In genomic region chr1:50774759-50775351, GRCh38 we compare ENCODE assay signal across 8 cellular contexts.
A peak's percentile ranks its signal among the peaks of the same experiment; 100 is the strongest.
DNase-seq lines count a peak whose midpoint lies in the region; ATAC-seq and TF ChIP-seq lines count a peak whose summit lies in the region.

No MANE protein-coding gene starts in this region.

- peak; percentile 46 for TF ChIP-seq CTCF in MM.1S (IDR thresholded peaks at IDR 0.05; ENCODE audit: low read length)
- peak; percentile 75 for TF ChIP-seq CTCF in RWPE1 (conservative IDR thresholded peaks at IDR 0.05; ENCODE audit: low read depth)
- TF ChIP-seq CTCF in epithelial cell of proximal tubule (conservative IDR thresholded peaks at IDR 0.05; ENCODE audit: low read depth, low read length): peak; percentile 75
- peak; percentile 80 for TF ChIP-seq CTCF in neural cell (IDR thresholded peaks at IDR 0.05; ENCODE audit: poor library complexity, severe bottlenecking)

- H3K4me1 Mint-ChIP-seq in stimulated activated memory B cell treated with anti-CD40 and anti-IgM and Interleukin-4, amounts not matched to agents 10 μg/mL and 1 μg/mL and 100 μg/mL, for 72 hours: peaks cover 8% of the 10 kb centered on the region

- H3K27me3 Mint-ChIP-seq in stimulated activated memory B cell treated with anti-CD40 and anti-IgM and Interleukin-4, amounts not matched to agents 10 μg/mL and 1 μg/mL and 100 μg/mL, for 72 hours: no peaks in the 10 kb centered on the region

- H2AFZ ChIP-seq in MM.1S (ENCODE audit: low read length) (no peak overlapping the region), neural cell (ENCODE audit: low read depth, low read length) (no peak overlapping the region)

- H3K9ac ChIP-seq in MM.1S (ENCODE audit: low read length) (no peak overlapping the region), neural cell (ENCODE audit: low read length) (no peak overlapping the region)

- H3F3A ChIP-seq in MM.1S (ENCODE audit: insufficient read depth, low read length) (no peaks in the 10 kb centered on the region), neural cell (ENCODE audit: insufficient read depth, low read length, poor library complexity, severe bottlenecking) (no peaks in the 10 kb centered on the region)

- no peak overlapping the region for H3K4me2 ChIP-seq in MM.1S (ENCODE audit: low read depth, low read length)
- H3K4me2 ChIP-seq in neural cell (ENCODE audit: low read length): no peak overlapping the region

- DNase-seq in Right ventricle myocardium superior (no peak), Right ventricle myocardium inferior (ENCODE audit: missing footprints) (no peak), MM.1S (peak; percentile 31), RWPE1 (ENCODE audit: low spot score) (peak; percentile 39), epithelial cell of proximal tubule (ENCODE audit: low read depth) (peak; percentile 19)

- H3K9me2 ChIP-seq in MM.1S (replicated peaks; ENCODE audit: insufficient read depth, low read length): no peaks in the 10 kb centered on the region
- no peaks in the 10 kb centered on the region for H3K9me2 ChIP-seq in neural cell (ENCODE audit: insufficient read depth, low read length)

- H3K4me3 ChIP-seq in MM.1S (ENCODE audit: low read length) (no peak overlapping the region), epithelial cell of proximal tubule (ENCODE audit: low read depth, low read length) (no peak overlapping the region), neural cell (ENCODE audit: low read length) (no peak overlapping the region)

- H3K36me3 Mint-ChIP-seq in stimulated activated memory B cell treated with anti-CD40 and anti-IgM and Interleukin-4, amounts not matched to agents 10 μg/mL and 1 μg/mL and 100 μg/mL, for 72 hours: peaks cover 9% of the 10 kb centered on the region

- no peaks in the 10 kb centered on the region for H4K20me1 ChIP-seq in MM.1S (ENCODE audit: insufficient read depth, low read length)
- no peaks in the 10 kb centered on the region for H4K20me1 ChIP-seq in neural cell (ENCODE audit: insufficient read depth)

- H3K9me3 Mint-ChIP-seq in stimulated activated memory B cell treated with anti-CD40 and anti-IgM and Interleukin-4, amounts not matched to agents 10 μg/mL and 1 μg/mL and 100 μg/mL, for 72 hours: no peaks in the 10 kb centered on the region

- no peaks in the 10 kb centered on the region for H3K79me2 ChIP-seq in MM.1S (ENCODE audit: low read length)
- H3K79me2 ChIP-seq in neural cell (replicated peaks; ENCODE audit: insufficient read depth, low read length): no peaks in the 10 kb centered on the region

- intact Hi-C loops in Right ventricle myocardium superior (cut with DNase I): loop anchor here (5.0 to 10.0 kb wide), 3 partner anchors 190 to 407 kb away; partner anchors contain the start of gene FAF1
- intact Hi-C loops in Right ventricle myocardium inferior (cut with DNase I): loop anchor here (2.0 kb wide), 3 partner anchors 194 to 414 kb away; no protein-coding TSS in a partner anchor

- H3K27ac Mint-ChIP-seq in stimulated activated memory B cell treated with anti-CD40 and anti-IgM and Interleukin-4, amounts not matched to agents 10 μg/mL and 1 μg/mL and 100 μg/mL, for 72 hours: no peak overlapping the region

- H3K36me3 ChIP-seq in MM.1S (replicated peaks; ENCODE audit: insufficient read depth, low read length) (no peaks in the 10 kb centered on the region), neural cell (ENCODE audit: insufficient read depth, low read length) (no peaks in the 10 kb centered on the region)

- peak; percentile 61 for ATAC-seq in Right ventricle myocardium superior (ENCODE audit: poor library complexity)
- no peak for ATAC-seq in Right ventricle myocardium inferior
- no peak for ATAC-seq in GM18858 (IDR thresholded peaks at IDR 0.05; ENCODE audit: unreplicated experiment)
- ATAC-seq in stimulated activated memory B cell treated with anti-CD40 and anti-IgM and Interleukin-4, amounts not matched to agents 10 μg/mL and 1 μg/mL and 100 μg/mL, for 72 hours: no peak

- TF ChIP-seq RAD21 in neural cell (conservative IDR thresholded peaks at IDR 0.05): peak; percentile 83

- POLR2A ChIA-PET in RWPE1 (lab: Yijun Ruan, JAX; ENCODE audit: low non-redundant PET): no interaction called here

- H3K4me1 ChIP-seq in MM.1S (ENCODE audit: low read length): no peaks in the 10 kb centered on the region

- no peak overlapping the region for H3K27ac ChIP-seq in MM.1S (ENCODE audit: low read length)
- H3K27ac ChIP-seq in RWPE1: no peak overlapping the region
- H3K27ac ChIP-seq in neural cell (ENCODE audit: low read length): no peak overlapping the region

- H3K9me3 ChIP-seq in MM.1S (replicated peaks; ENCODE audit: insufficient read depth, low read length) (no peaks in the 10 kb centered on the region), neural cell (ENCODE audit: low read length) (no peaks in the 10 kb centered on the region)

- no peaks in the 10 kb centered on the region for H3K27me3 ChIP-seq in MM.1S (replicated peaks; ENCODE audit: insufficient read depth, low read length)
- no peaks in the 10 kb centered on the region for H3K27me3 ChIP-seq in neural cell (ENCODE audit: insufficient read depth, low read depth, low read length)

- no peak for TF ChIP-seq EP300 in neural cell (conservative IDR thresholded peaks at IDR 0.05; ENCODE audit: poor library complexity, severe bottlenecking)

- CTCF ChIA-PET in RWPE1 (lab: Yijun Ruan, JAX): interaction anchor here (0.5 to 1.6 kb wide), 14 partner anchors 9 to 783 kb away, joined by 3 to 19 read pairs (median 4); partner anchors contain the start of gene FAF1

- H3K4me3 Mint-ChIP-seq in stimulated activated memory B cell treated with anti-CD40 and anti-IgM and Interleukin-4, amounts not matched to agents 10 μg/mL and 1 μg/mL and 100 μg/mL, for 72 hours: no peak overlapping the region

TF ChIP-seq in neural cell, 6 proteins besides CTCF, POLR2A, EP300 and RAD21:
- TF ChIP-seq SMC3 (conservative IDR thresholded peaks at IDR 0.05; ENCODE audit: poor library complexity) (peak; percentile 78), MXI1 (conservative IDR thresholded peaks at IDR 0.05; ENCODE audit: poor library complexity, severe bottlenecking) (no peak)

Comparison
In these comparisons a context has a peak if more than half of its experiments do, and no peak if none do; other contexts are left out.
1. DNase-seq: peak in MM.1S (single experiment), RWPE1 (single experiment) and epithelial cell of proximal tubule (single experiment); none in Right ventricle myocardium superior (single experiment) and Right ventricle myocardium inferior (single experiment).
2. Peak in every context shown above with its lines, with median percentiles within 50 percentile points of each other: CTCF ChIP-seq.